In the genomic region with DNA sequence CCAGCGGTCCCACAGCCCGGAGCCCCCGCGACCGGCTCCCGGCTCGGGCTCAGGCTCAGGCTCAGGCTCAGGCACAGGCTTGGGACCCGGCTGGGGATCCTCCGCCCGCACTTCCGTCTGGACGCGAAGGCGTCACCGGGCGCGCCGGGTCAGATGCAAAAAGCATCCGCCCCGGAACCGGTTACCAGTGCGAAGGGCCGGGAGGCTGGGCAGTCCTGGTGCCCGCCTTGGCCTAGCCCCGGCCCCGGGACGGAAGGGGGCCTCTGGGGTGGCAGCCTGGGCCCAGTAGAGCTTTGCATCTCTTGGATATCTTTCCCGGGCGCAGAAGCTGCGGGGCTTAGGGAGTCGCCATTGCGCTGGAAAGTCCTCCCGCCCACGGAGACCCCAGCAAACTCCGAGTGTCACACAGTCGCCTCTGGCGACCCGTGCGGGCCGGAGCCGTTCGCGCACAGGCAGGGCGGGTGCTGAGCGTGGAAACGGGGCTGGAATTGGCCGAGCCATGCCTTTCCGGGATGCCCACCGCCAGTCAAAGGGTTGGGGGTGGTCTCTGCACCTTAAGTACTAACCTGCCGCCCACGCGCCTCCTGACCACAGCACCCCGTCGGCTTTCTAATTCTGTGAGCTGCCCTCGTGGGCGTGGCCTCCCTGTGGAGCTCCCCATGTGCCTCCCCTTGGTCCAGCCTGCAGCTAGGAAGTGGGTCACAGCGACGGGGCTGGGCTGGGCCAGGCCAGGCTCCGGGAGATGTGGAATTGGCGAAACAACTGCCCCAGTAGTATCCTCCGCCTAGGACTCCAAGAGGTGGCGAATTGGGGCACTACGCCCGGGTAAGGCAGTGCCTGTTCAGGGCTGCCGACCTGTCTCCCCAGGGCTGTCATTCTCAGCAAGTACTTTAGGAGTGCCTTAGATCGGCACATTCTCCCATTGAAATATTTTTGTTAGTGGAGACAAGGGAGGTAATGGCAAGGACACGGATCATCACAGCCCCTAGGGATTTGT, we compare ENCODE assay signal across 8 cellular contexts. TPM values are rescaled to one million over a fixed set of nuclear protein-coding genes. Genes with fewer than 3 reads are reported as not detected.
DNase-seq lines count a peak whose midpoint lies in the region; ATAC-seq, FAIRE-seq and TF ChIP-seq lines count a peak whose summit lies in the region.

Gene TMEM9B (minus strand): TSS at position 119 of the 997 bp plus-strand sequence. CDS start 129 bp downstream, outside the sequence.

- no peaks in the 10 kb centered on the region for H3K9me3 Mint-ChIP-seq in T-helper 1 cell treated with Interleukin-12 subunit alpha and Interleukin-12 subunit beta and Interleukin-4 antibody, amounts not matched to agents 30 μg/mL and 1 μg/mL, for 36 hours

- peak within 1 kb of the TSS; percentile 98 for H3K4me3 Mint-ChIP-seq in T-helper 1 cell treated with Interleukin-12 subunit alpha and Interleukin-12 subunit beta and Interleukin-4 antibody, amounts not matched to agents 30 μg/mL and 1 μg/mL, for 36 hours

- H3K27ac Mint-ChIP-seq in T-helper 1 cell treated with Interleukin-12 subunit alpha and Interleukin-12 subunit beta and Interleukin-4 antibody, amounts not matched to agents 30 μg/mL and 1 μg/mL, for 36 hours = peak within 1 kb of the TSS; percentile 94

- H3K36me3 ChIP-seq in upper lobe of left lung = peaks cover 0 to 4% (median 0%) of the 10 kb centered on the region in 4 donors

- peak within 1 kb of the TSS; percentile 94 to 98 (median 96) for H3K27ac ChIP-seq in upper lobe of left lung

- peaks cover 9% of the 10 kb centered on the region for H3K36me3 Mint-ChIP-seq in T-helper 1 cell treated with Interleukin-12 subunit alpha and Interleukin-12 subunit beta and Interleukin-4 antibody, amounts not matched to agents 30 μg/mL and 1 μg/mL, for 36 hours (ENCODE audit: low read depth)

- peaks cover 27 to 40% (median 30%) of the 10 kb centered on the region in 4 donors for H3K4me1 ChIP-seq in upper lobe of left lung

- H3K27me3 ChIP-seq in upper lobe of left lung = no peaks in the 10 kb centered on the region

- no peaks in the 10 kb centered on the region for H3K9me3 ChIP-seq in upper lobe of left lung

- H3K4me3 ChIP-seq in upper lobe of left lung = peak within 1 kb of the TSS; percentile 72 to 95 (median 80)

- DNase-seq in GM12891 (ENCODE audit: insufficient read length, low spot score) (peak; percentile 79), NCI-H1092 treated with DMSO at 0.1 percent for 48 hours (lab: John Stamatoyannopoulos, UW) (peak; percentile 82), amniotic stem cell (lab: John Stamatoyannopoulos, UW) (peak; percentile 79), left cardiac atrium (peak; percentile 95), posterior vena cava (ENCODE audit: low spot score) (peak; percentile 98), upper lobe of left lung (peak; percentile 94 to 97)

- no peak for TF ChIP-seq EP300 in upper lobe of left lung (IDR thresholded peaks at IDR 0.05)

- peak; percentile 98 for FAIRE-seq in GM12891 (lab: Jason Lieb, UNC)

- peaks cover 24% of the 10 kb centered on the region for H3K4me1 Mint-ChIP-seq in T-helper 1 cell treated with Interleukin-12 subunit alpha and Interleukin-12 subunit beta and Interleukin-4 antibody, amounts not matched to agents 30 μg/mL and 1 μg/mL, for 36 hours (ENCODE audit: low read depth)

- peak; percentile 82 for ATAC-seq in HG02623 (IDR thresholded peaks at IDR 0.05; ENCODE audit: unreplicated experiment)
- ATAC-seq in left cardiac atrium = peak; percentile 95 to 98
- ATAC-seq in upper lobe of left lung (ENCODE audit: low FRiP score in 2 of 2) = peak; percentile 97 to 98

- TF ChIP-seq CTCF in upper lobe of left lung (IDR thresholded peaks at IDR 0.05) = peak in 2 of 6 experiments; percentile 15 to 17

- TF ChIP-seq POLR2A in GM12891 (IDR thresholded peaks at IDR 0.05; ENCODE audit: low read depth, low read length) (peak; percentile 41; the same call in 1 of the 2 replicates), upper lobe of left lung (IDR thresholded peaks at IDR 0.05) (peak in 3 of 4 donors; percentile 78 to 96 (median 92))

- intact Hi-C loops in left cardiac atrium (cut with DNase I) = loop anchor here in 1 of 2 donors (5.0 kb wide), 1 partner anchor 277 kb away; no protein-coding TSS in a partner anchor
- intact Hi-C loops in posterior vena cava (cut with DNase I) = no loop called here

- no peaks in the 10 kb centered on the region for H3K27me3 Mint-ChIP-seq in T-helper 1 cell treated with Interleukin-12 subunit alpha and Interleukin-12 subunit beta and Interleukin-4 antibody, amounts not matched to agents 30 μg/mL and 1 μg/mL, for 36 hours (ENCODE audit: low read depth)

- 1 to 2% methylated on average over 6 to 33 of the region's 67 CpGs for WGBS in upper lobe of left lung, 2 donors

TF ChIP-seq in GM12891, 5 proteins besides CTCF, POLR2A, EP300 and RAD21:
- TF ChIP-seq POLR2AphosphoS5 (IDR thresholded peaks at IDR 0.05; ENCODE audit: low read depth, low read length) (peak; percentile 83), POU2F2 (IDR thresholded peaks at IDR 0.05; ENCODE audit: low read depth, low read length) (peak; percentile 89), TAF1 (IDR thresholded peaks at IDR 0.05; ENCODE audit: low read depth, low read length) (peak; percentile 45), PAX5 (IDR thresholded peaks at IDR 0.05; ENCODE audit: insufficient read depth, low read length, severe bottlenecking) (no peak), SPI1 (IDR thresholded peaks at IDR 0.05; ENCODE audit: low read depth, low read length) (peak; percentile 58)

RNA-seq across cellular contexts. Expression of gene TMEM9B, which starts in this region (rescaled TPM):
- 21.1 TPM for polyA plus RNA-seq in GM12891 (2012; ENCODE audit: low read depth, missing spikeins)
- total RNA-seq in left cardiac atrium (10 to 100 TPM; 35.9 to 45.9 TPM), posterior vena cava (10 to 100 TPM; 20.6 to 26.1 TPM), upper lobe of left lung (10 to 100 TPM; 23.0 to 86.6 (median 56.0) TPM)

Comparison
In these comparisons a context has a peak if more than half of its experiments do, and no peak if none do; other contexts are left out.
1. Peak in every context shown above with its lines: DNase-seq, ATAC-seq, H3K4me3 ChIP-seq and H3K27ac ChIP-seq.